Comparison of ENCODE assay signal across 7 cellular contexts in genomic region chr13:46448148-46448547, GRCh38.
DNase-seq lines count a peak whose midpoint lies in the region; ATAC-seq and TF ChIP-seq lines count a peak whose summit lies in the region.
"Not testable (repeated sequence)": the region's sequence is repeated elsewhere in the genome, so short reads cannot be mapped to it uniquely, and the experiment has no call there.

No MANE protein-coding gene starts in this region.

- not testable (repeated sequence) for H3K23ac ChIP-seq in IMR-90 (ENCODE audit: low read depth, low read length)

- H3K79me2 ChIP-seq in osteoblast (ENCODE audit: insufficient read depth, low read length) = not testable (repeated sequence)

- WGBS in IMR-90 (ENCODE audit: extremely low coverage in 2 of 2, insufficient read length in 1 of 2), 2 experiments = no CpG with 5 or more reads among the region's 4 CpGs

- not testable (repeated sequence) for H3K9me3 ChIP-seq in IMR-90 (ENCODE audit: control insufficient read depth, insufficient read depth, low read length); osteoblast (ENCODE audit: low read depth, low read length); skeletal muscle satellite cell (replicated peaks; ENCODE audit: low read length)

- H3K9me1 ChIP-seq in IMR-90 (ENCODE audit: insufficient read depth, low read length) = not testable (repeated sequence)

- peak; percentile 84 for ATAC-seq in IMR-90 (ENCODE audit: low read depth)

- dilution Hi-C loops in IMR-90 (cut with HindIII; ENCODE audit: low sequenced_read_pairs, unreplicated experiment) = not testable (repeated sequence)

- not testable (repeated sequence) for H2AK5ac ChIP-seq in IMR-90 (ENCODE audit: low read depth, low read length)

- not testable (repeated sequence) for H3K9ac ChIP-seq in IMR-90 (ENCODE audit: low read depth, low read length)
- peak overlapping the region; percentile 39 for H3K9ac ChIP-seq in skeletal muscle satellite cell (ENCODE audit: low read depth, low read length)

- H2BK15ac ChIP-seq in IMR-90 (ENCODE audit: low read depth, low read length) = not testable (repeated sequence)

- H3K27ac ChIP-seq in IMR-90 (ENCODE audit: insufficient read depth, low read length) = not testable (repeated sequence)
- peak overlapping the region; percentile 37 for H3K27ac ChIP-seq in osteoblast (ENCODE audit: low read depth, low read length)

- H3K4me3 ChIP-seq in IMR-90 (ENCODE audit: insufficient read depth, low read depth, low read length); astrocyte of the spinal cord (ENCODE audit: low read depth, low read length); osteoblast (ENCODE audit: insufficient read depth, low read length); skeletal muscle satellite cell (ENCODE audit: low read length): not testable (repeated sequence)

- not testable (repeated sequence) for H4K20me1 ChIP-seq in IMR-90 (ENCODE audit: insufficient read depth, low read length); osteoblast (ENCODE audit: insufficient read depth, low read length)

- H2BK120ac ChIP-seq in IMR-90 (ENCODE audit: low read depth, low read length) = not testable (repeated sequence)

- H3K14ac ChIP-seq in IMR-90 (replicated peaks; ENCODE audit: low read depth, low read length) = not testable (repeated sequence)

- not testable (repeated sequence) for BruUV-seq in IMR-90 (replicated peaks; lab: Mats Ljungman, UMichigan)

- in situ Hi-C loops in IMR-90 (cut with MboI; ENCODE audit: low sequenced_read_pairs); astrocyte of the spinal cord (cut with HindIII; ENCODE audit: low sequenced_read_pairs): not testable (repeated sequence)

- not testable (repeated sequence) for H3K56ac ChIP-seq in IMR-90 (ENCODE audit: extremely low read depth, insufficient read depth, low read length)

- not testable (repeated sequence) for H2BK5ac ChIP-seq in IMR-90 (ENCODE audit: low read depth, low read length, poor library complexity, severe bottlenecking)

- H3K4me2 ChIP-seq in IMR-90 (ENCODE audit: low read depth, low read length) = not testable (repeated sequence)
- H3K4me2 ChIP-seq in osteoblast (ENCODE audit: insufficient read depth, low read length) (peak overlapping the region; percentile 43), skeletal muscle satellite cell (ENCODE audit: low read length) (peak overlapping the region; percentile 10)

- not testable (repeated sequence) for H2AFZ ChIP-seq in IMR-90 (replicated peaks; ENCODE audit: low read length, poor library complexity); osteoblast (ENCODE audit: low read length)

- POLR2A ChIA-PET in IMR-90 (lab: Charles Lee; ENCODE audit: unreplicated experiment) = not testable (repeated sequence)

- TF ChIP-seq POLR2A in IMR-90 (IDR thresholded peaks at IDR 0.05; ENCODE audit: low read depth, low read length) = not testable (repeated sequence)

- not testable (repeated sequence) for H4K8ac ChIP-seq in IMR-90 (ENCODE audit: low read depth in 2 of 2, low read length in 2 of 2)

- intact Hi-C loops in IMR-90 (cut with micrococcal nuclease) = not testable (repeated sequence)

- not testable (repeated sequence) for H4K5ac ChIP-seq in IMR-90 (ENCODE audit: low read depth, low read length)

- CTCF ChIA-PET in IMR-90 (lab: Yijun Ruan, JAX) = not testable (repeated sequence)

- not testable (repeated sequence) for H2BK20ac ChIP-seq in IMR-90 (ENCODE audit: low read depth, low read length)

- H2AK9ac ChIP-seq in IMR-90 (replicated peaks; ENCODE audit: low read depth, low read length, poor library complexity) = not testable (repeated sequence)

- not testable (repeated sequence) for H3K36me3 ChIP-seq in IMR-90 (ENCODE audit: control insufficient read depth, insufficient read depth, low read length); osteoblast (ENCODE audit: insufficient read depth, low read length); skeletal muscle satellite cell (ENCODE audit: insufficient read depth, low read length)

- H3K4ac ChIP-seq in IMR-90 (ENCODE audit: low read depth, low read length) = not testable (repeated sequence)

- TF ChIP-seq CTCF in IMR-90 (conservative IDR thresholded peaks at IDR 0.05; ENCODE audit: low read depth, low read length); astrocyte of the spinal cord (IDR thresholded peaks at IDR 0.05; ENCODE audit: low read depth, low read length); osteoblast (IDR thresholded peaks at IDR 0.05; ENCODE audit: extremely low read depth, low read depth, low read length): not testable (repeated sequence)

- not testable (repeated sequence) for H3K18ac ChIP-seq in IMR-90 (ENCODE audit: low read depth, low read length)

- DNase-seq in EH (ENCODE audit: low read depth) = peak; percentile 39
- peak; percentile 43 for DNase-seq in IMR-90
- peak; percentile 1 for DNase-seq in astrocyte of the spinal cord (ENCODE audit: low read depth, low spot score)
- peak; percentile 7 for DNase-seq in fibroblast of gingiva (ENCODE audit: low read depth)
- DNase-seq in iris pigment epithelial cell (ENCODE audit: low read depth) = peak; percentile 0
- not testable (repeated sequence) for DNase-seq in osteoblast (ENCODE audit: insufficient read length, low spot score, missing footprints)

- not testable (repeated sequence) for H4K91ac ChIP-seq in IMR-90 (ENCODE audit: insufficient read depth, low read depth, low read length)

- H3K4me1 ChIP-seq in IMR-90 (ENCODE audit: control insufficient read depth, insufficient read depth, low read length); osteoblast (ENCODE audit: insufficient read depth, low read length): not testable (repeated sequence)
- H3K4me1 ChIP-seq in skeletal muscle satellite cell (ENCODE audit: control insufficient read depth, insufficient read depth, low read length) = peaks cover 11% of the 10 kb centered on the region

- TF ChIP-seq RAD21 in IMR-90 (IDR thresholded peaks at IDR 0.05; ENCODE audit: low read length) = not testable (repeated sequence)

- H3K79me1 ChIP-seq in IMR-90 (ENCODE audit: low read depth in 1 of 2, low read length in 2 of 2) = not testable (repeated sequence)

- H3K27me3 ChIP-seq in IMR-90 (ENCODE audit: control insufficient read depth, insufficient read depth, low read length); osteoblast (ENCODE audit: insufficient read depth, low read length); skeletal muscle satellite cell (ENCODE audit: control insufficient read depth, insufficient read depth, low read length): not testable (repeated sequence)
